In the genomic region with DNA sequence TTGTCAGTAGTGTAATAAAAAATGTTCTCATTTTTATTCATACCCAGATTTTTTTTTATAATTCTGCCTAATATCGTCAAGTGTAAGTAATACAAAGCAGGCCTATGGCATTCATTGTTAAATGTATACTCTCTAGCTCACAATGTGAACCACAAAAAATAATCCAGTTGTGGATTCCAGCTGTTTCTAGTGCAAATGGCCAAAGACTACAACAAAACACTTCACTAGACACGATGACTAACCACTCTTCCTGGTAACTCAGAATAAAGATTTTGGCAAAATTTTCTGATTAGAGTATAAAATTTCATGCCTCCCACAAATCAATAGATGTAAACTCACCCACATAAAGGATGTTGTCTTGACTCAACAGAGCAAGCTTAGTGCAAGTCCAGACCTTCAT, we compare ENCODE assay signal across 30 cellular contexts.
"Had no signal": no experiment of that assay in that cellular context is flagged by ENCODE, and none has a peak within 500 bp of the region (broad histone marks: within the 10 kb centered on the region; RNA-seq: fewer than 3 reads in every experiment).

No MANE protein-coding gene starts in this region.

- H3K27ac ChIP-seq: SJCRH30, SK-N-MC, WERI-Rb-1 had no signal

- ATAC-seq: activated CD8-positive, alpha-beta T cell treated with anti-CD3 and anti-CD28 coated beads for 36 hours; activated T-cell treated with anti-CD3 and anti-CD28 coated beads, Interleukin-2, amount 50 U/mL, for 72 hours; activated T-helper 17 cell treated with anti-CD3 and anti-CD28 coated beads, Interleukin-2, amount 50 U/mL, for 72 hours had no signal

- H3K27me3 Mint-ChIP-seq: activated CD4-positive, alpha-beta T cell treated with anti-CD3 and anti-CD28 coated beads, Interleukin-2, amount 10 ng/mL, durations not matched to agents 24 days and 14 days; activated CD8-positive, alpha-beta T cell treated with anti-CD3 and anti-CD28 coated beads for 36 hours; activated naive CD8-positive, alpha-beta T cell treated with anti-CD3 and anti-CD28 coated beads for 36 hours; activated T-helper 17 cell treated with anti-CD3 and anti-CD28 coated beads, Interleukin-2, amount 50 U/mL, for 72 hours had no signal

- H3K4me1 Mint-ChIP-seq: activated CD4-positive, alpha-beta T cell treated with anti-CD3 and anti-CD28 coated beads, Interleukin-2, amount 10 ng/mL, durations not matched to agents 24 days and 14 days; activated naive CD8-positive, alpha-beta T cell treated with anti-CD3 and anti-CD28 coated beads for 36 hours; activated T-helper 17 cell treated with anti-CD3 and anti-CD28 coated beads, Interleukin-2, amount 50 U/mL, for 72 hours had no signal

- H3K27me3 ChIP-seq: SJCRH30 had no signal

- H3K4me3 Mint-ChIP-seq: activated CD4-positive, alpha-beta T cell treated with anti-CD3 and anti-CD28 coated beads, Interleukin-2, amount 10 ng/mL, durations not matched to agents 24 days and 14 days; activated CD8-positive, alpha-beta T cell treated with anti-CD3 and anti-CD28 coated beads for 36 hours; activated naive CD8-positive, alpha-beta T cell treated with anti-CD3 and anti-CD28 coated beads for 36 hours; activated T-cell treated with anti-CD3 and anti-CD28 coated beads, Interleukin-2, amount 50 U/mL, for 72 hours; activated T-helper 17 cell treated with anti-CD3 and anti-CD28 coated beads, Interleukin-2, amount 50 U/mL, for 72 hours had no signal

- H3K27ac Mint-ChIP-seq: activated CD4-positive, alpha-beta T cell treated with anti-CD3 and anti-CD28 coated beads, Interleukin-2, amount 10 ng/mL, durations not matched to agents 24 days and 14 days; activated CD8-positive, alpha-beta T cell treated with anti-CD3 and anti-CD28 coated beads for 36 hours; activated naive CD8-positive, alpha-beta T cell treated with anti-CD3 and anti-CD28 coated beads for 36 hours; activated T-cell treated with anti-CD3 and anti-CD28 coated beads, Interleukin-2, amount 50 U/mL, for 72 hours; activated T-helper 17 cell treated with anti-CD3 and anti-CD28 coated beads, Interleukin-2, amount 50 U/mL, for 72 hours had no signal

- H3K36me3 Mint-ChIP-seq: activated naive CD8-positive, alpha-beta T cell treated with anti-CD3 and anti-CD28 coated beads for 36 hours had no signal

- H3K4me1 ChIP-seq: SJCRH30 had no signal

- H3K9me3 ChIP-seq: SJCRH30 had no signal

- H3K9me3 Mint-ChIP-seq: activated T-helper 17 cell treated with anti-CD3 and anti-CD28 coated beads, Interleukin-2, amount 50 U/mL, for 72 hours had no signal

- DNase-seq: activated CD4-positive, alpha-beta T cell treated with anti-CD3 and anti-CD28 coated beads, Interleukin-2, amount 10 ng/mL, durations not matched to agents 24 days and 14 days; activated CD4-positive, alpha-beta T cell treated with anti-CD3 and anti-CD28 coated beads, Interleukin-2, amount 50 U/mL, for 4 hours; activated CD4-positive, CD25-positive, alpha-beta regulatory T cell; activated CD8-positive, alpha-beta T cell treated with anti-CD3 and anti-CD28 coated beads for 36 hours; activated effector memory CD4-positive, alpha-beta T cell treated with anti-CD3 and anti-CD28 coated beads, Interleukin-2, amount 50 U/mL, for 16 hours; activated naive CD4-positive, alpha-beta T cell; activated naive CD4-positive, alpha-beta T cell treated with anti-CD3 and anti-CD28 coated beads, Interleukin-2, amount 50 U/mL, for 16 hours; activated naive CD8-positive, alpha-beta T cell treated with anti-CD3 and anti-CD28 coated beads for 36 hours; activated T-cell treated with anti-CD3 and anti-CD28 coated beads, Interleukin-2, amount 50 U/mL, for 1 hour; activated T-cell treated with anti-CD3 and anti-CD28 coated beads, Interleukin-2, amount 50 U/mL, for 72 hours; amygdala; Kasumi-1; KG1; NCI-H1092 treated with DMSO at 0.1 percent for 48 hours; NCI-H1417; NCI-H146; NCI-H187; NCI-H2029 treated with DMSO at 0.1 percent for 48 hours; NCI-H2107; NCI-H2171; NCI-H510A; NCI-H526; NCI-H748 treated with DMSO at 0.1 percent for 48 hours; NK-92 treated with Interleukin-12 subunit alpha and Interleukin-12 subunit beta, amount 100 ng/mL, for 24 hours; Right ventricle myocardium superior; SJCRH30; T1000; WERI-Rb-1 had no signal

- H3K36me3 ChIP-seq: SJCRH30, WERI-Rb-1 had no signal

- H3K4me3 ChIP-seq: SJCRH30, SK-N-MC had no signal
